ENCODE assay signal across 1 cellular context in the genomic region with DNA sequence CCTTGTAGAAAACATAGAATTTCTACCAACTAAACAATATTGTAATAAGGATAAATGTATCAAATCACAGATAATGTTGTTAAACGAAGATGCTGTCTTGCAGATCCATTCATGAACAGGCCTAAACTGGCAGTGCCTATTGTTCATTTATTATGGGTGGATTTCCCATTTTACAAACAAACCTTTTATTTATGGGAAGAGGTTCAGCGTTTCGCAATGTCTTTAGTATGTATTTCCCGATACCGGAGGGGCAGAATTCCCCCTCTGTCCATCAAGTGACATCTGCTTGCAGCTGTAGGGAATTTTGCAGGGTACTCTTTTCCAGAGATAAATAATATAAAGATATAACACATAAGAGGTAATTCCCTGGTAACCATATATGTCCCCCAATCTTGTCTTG.
A peak's percentile ranks its signal among the peaks of the same experiment; 100 is the strongest.
TF ChIP-seq lines count a peak whose summit lies in the region.

No MANE protein-coding gene starts in this region.

TF ChIP-seq in IMR-90, 13 proteins besides CTCF, POLR2A, EP300 and RAD21:
- TF ChIP-seq RFX5 (IDR thresholded peaks at IDR 0.05; ENCODE audit: low read depth, low read length) (no peak), CEBPB (IDR thresholded peaks at IDR 0.05; ENCODE audit: low read depth, low read length) (peak; percentile 38)
